ENCODE assay signal across 24 cellular contexts in the genomic region with DNA sequence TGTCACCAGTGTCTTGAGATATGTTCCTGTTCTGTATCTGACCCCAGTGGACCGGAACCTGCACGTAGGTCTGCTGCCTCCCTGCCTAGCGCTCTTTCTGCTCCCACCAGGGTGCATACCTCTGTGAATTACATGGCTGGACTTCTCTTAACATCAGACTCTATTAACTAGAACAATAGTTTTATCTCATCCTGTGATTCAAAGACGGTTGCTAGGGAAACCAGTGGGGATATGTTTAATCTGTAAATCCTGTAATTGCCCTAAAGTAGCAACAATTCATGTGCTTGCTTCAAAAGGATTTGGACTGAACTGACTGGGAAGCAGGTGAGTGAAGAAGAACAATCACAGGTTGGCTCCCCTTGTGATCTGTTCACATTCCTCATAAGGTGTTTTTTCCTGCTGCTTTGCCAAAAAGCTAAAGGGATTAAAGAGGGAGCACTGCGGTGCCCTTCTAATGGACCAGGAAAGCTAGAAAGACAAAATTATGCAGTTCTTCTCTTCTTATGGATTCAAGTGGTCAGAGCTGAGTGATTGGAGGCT. TPM values are rescaled to one million over a fixed set of nuclear protein-coding genes. Genes with fewer than 3 reads are reported as not detected.
A peak's percentile ranks its signal among the peaks of the same experiment; 100 is the strongest.
DNase-seq lines count a peak whose midpoint lies in the region; ATAC-seq and TF ChIP-seq lines count a peak whose summit lies in the region.
"Had no signal": no experiment of that assay in that cellular context is flagged by ENCODE, and none has a peak within 500 bp of the region (broad histone marks: within the 10 kb centered on the region; RNA-seq: fewer than 3 reads in every experiment).

No MANE protein-coding gene starts in this region.

- DNase-seq in activated CD4-positive, alpha-beta T cell treated with anti-CD3 and anti-CD28 coated beads, Interleukin-2, amount 10 ng/mL, durations not matched to agents 24 days and 14 days: peak; percentile 17
- DNase-seq in activated CD4-positive, alpha-beta T cell treated with anti-CD3 and anti-CD28 coated beads, Interleukin-2, amount 50 U/mL, for 48 hours: no peak
- DNase-seq in NCI-H345 treated with DMSO at 0.1 percent for 48 hours (lab: John Stamatoyannopoulos, UW; ENCODE audit: unreplicated experiment): peak; percentile 77
- peak; percentile 25 to 65 for DNase-seq in dermis microvascular lymphatic vessel endothelial cell (ENCODE audit: low read depth in 2 of 2)
- peak; percentile 69 for DNase-seq in retinal pigment epithelial cell (ENCODE audit: low read depth)
- no peak for DNase-seq in HuH-7.5 (ENCODE audit: low spot score)
- DNase-seq: activated CD4-positive, alpha-beta T cell treated with anti-CD3 and anti-CD28 coated beads for 36 hours; activated naive CD4-positive, alpha-beta T cell treated with Interleukin-2 at 50 U/mL for 16 hours; activated T-cell treated with anti-CD3 and anti-CD28 coated beads, Interleukin-2, amount 50 U/mL, for 24 hours; AML-193; amniotic stem cell; CD4-positive, alpha-beta memory T cell; left colon; NCI-H187; NCI-H510A; SK-N-SH; T-helper 2 cell had no signal

- H3K27ac Mint-ChIP-seq in activated CD4-positive, alpha-beta T cell treated with anti-CD3 and anti-CD28 coated beads, Interleukin-2, amount 10 ng/mL, durations not matched to agents 24 days and 14 days: no peak overlapping the region
- H3K27ac Mint-ChIP-seq: activated CD4-positive, alpha-beta T cell treated with anti-CD3 and anti-CD28 coated beads for 36 hours; activated T-cell treated with anti-CD3 and anti-CD28 coated beads, Interleukin-2, amount 50 U/mL, for 24 hours; CD4-positive, alpha-beta memory T cell; memory B cell; stimulated activated effector memory CD8-positive, alpha-beta T cell treated with anti-CD3 and anti-CD28 coated beads, Interleukin-12 subunit alpha, Interleukin-12 subunit beta, amount 100 ng/mL, for 72 hours had no signal

- no peaks in the 10 kb centered on the region for H3K4me1 Mint-ChIP-seq in activated CD4-positive, alpha-beta T cell treated with anti-CD3 and anti-CD28 coated beads, Interleukin-2, amount 10 ng/mL, durations not matched to agents 24 days and 14 days
- H3K4me1 Mint-ChIP-seq: activated CD4-positive, alpha-beta T cell treated with anti-CD3 and anti-CD28 coated beads for 36 hours; CD4-positive, alpha-beta memory T cell; memory B cell; stimulated activated effector memory CD8-positive, alpha-beta T cell treated with anti-CD3 and anti-CD28 coated beads, Interleukin-12 subunit alpha, Interleukin-12 subunit beta, amount 100 ng/mL, for 72 hours had no signal

- no peak overlapping the region for H3K4me3 ChIP-seq in retinal pigment epithelial cell (ENCODE audit: low read length)
- H3K4me3 ChIP-seq: K562, smooth muscle cell had no signal

- no peak for ATAC-seq in GM21447 (IDR thresholded peaks at IDR 0.05; ENCODE audit: unreplicated experiment)
- no peak for ATAC-seq in HG03097 (IDR thresholded peaks at IDR 0.05; ENCODE audit: low FRiP score, unreplicated experiment)
- ATAC-seq: activated CD4-positive, alpha-beta T cell treated with anti-CD3 and anti-CD28 coated beads for 36 hours; K562; left colon; stimulated activated effector memory CD8-positive, alpha-beta T cell treated with anti-CD3 and anti-CD28 coated beads, Interleukin-12 subunit alpha, Interleukin-12 subunit beta, amount 100 ng/mL, for 72 hours had no signal

- intact Hi-C loops in activated CD4-positive, alpha-beta T cell treated with anti-CD3 and anti-CD28 coated beads, Interleukin-2, amount 10 ng/mL, durations not matched to agents 24 days and 14 days (cut with micrococcal nuclease): no loop called here

- H3K27me3 Mint-ChIP-seq in activated CD4-positive, alpha-beta T cell treated with anti-CD3 and anti-CD28 coated beads, Interleukin-2, amount 10 ng/mL, durations not matched to agents 24 days and 14 days: peaks cover 2% of the 10 kb centered on the region

- no peak for TF ChIP-seq CTCF in retinal pigment epithelial cell (conservative IDR thresholded peaks at IDR 0.05; ENCODE audit: low read depth, low read length)

- no peak overlapping the region for H3K4me3 Mint-ChIP-seq in activated CD4-positive, alpha-beta T cell treated with anti-CD3 and anti-CD28 coated beads, Interleukin-2, amount 10 ng/mL, durations not matched to agents 24 days and 14 days
- H3K4me3 Mint-ChIP-seq: activated CD4-positive, alpha-beta T cell treated with anti-CD3 and anti-CD28 coated beads for 36 hours; activated T-cell treated with anti-CD3 and anti-CD28 coated beads, Interleukin-2, amount 50 U/mL, for 24 hours; CD4-positive, alpha-beta memory T cell; memory B cell; stimulated activated effector memory CD8-positive, alpha-beta T cell treated with anti-CD3 and anti-CD28 coated beads, Interleukin-12 subunit alpha, Interleukin-12 subunit beta, amount 100 ng/mL, for 72 hours had no signal

- H3K36me3 Mint-ChIP-seq in activated CD4-positive, alpha-beta T cell treated with anti-CD3 and anti-CD28 coated beads, Interleukin-2, amount 10 ng/mL, durations not matched to agents 24 days and 14 days (ENCODE audit: low read depth): no peaks in the 10 kb centered on the region
- H3K36me3 Mint-ChIP-seq: CD4-positive, alpha-beta memory T cell; memory B cell; stimulated activated effector memory CD8-positive, alpha-beta T cell treated with anti-CD3 and anti-CD28 coated beads, Interleukin-12 subunit alpha, Interleukin-12 subunit beta, amount 100 ng/mL, for 72 hours had no signal

- no peaks in the 10 kb centered on the region for H3K9me3 Mint-ChIP-seq in activated CD4-positive, alpha-beta T cell treated with anti-CD3 and anti-CD28 coated beads, Interleukin-2, amount 10 ng/mL, durations not matched to agents 24 days and 14 days
- H3K9me3 Mint-ChIP-seq: activated T-cell treated with anti-CD3 and anti-CD28 coated beads, Interleukin-2, amount 50 U/mL, for 24 hours; memory B cell; stimulated activated effector memory CD8-positive, alpha-beta T cell treated with anti-CD3 and anti-CD28 coated beads, Interleukin-12 subunit alpha, Interleukin-12 subunit beta, amount 100 ng/mL, for 72 hours had no signal

RNA-seq across cellular contexts. Expression of gene DIRAS3, which starts 52.6 kb away (rescaled TPM):
- total RNA-seq in activated CD4-positive, alpha-beta T cell treated with anti-CD3 and anti-CD28 coated beads, Interleukin-2, amount 10 ng/mL, durations not matched to agents 24 days and 14 days: not detected in 2 replicates
- total RNA-seq in dermis microvascular lymphatic vessel endothelial cell: 0.13 and 1.3 TPM in 2 replicates
- total RNA-seq: CD4-positive, alpha-beta memory T cell; MCF 10A had no signal

Comparison
In these comparisons a context has a peak if more than half of its experiments do, and no peak if none do; other contexts are left out.
1. DNase-seq: peak in activated CD4-positive, alpha-beta T cell treated with anti-CD3 and anti-CD28 coated beads, Interleukin-2, amount 10 ng/mL, durations not matched to agents 24 days and 14 days (single experiment), NCI-H345 treated with DMSO at 0.1 percent for 48 hours (single experiment), dermis microvascular lymphatic vessel endothelial cell (2 of 2) and retinal pigment epithelial cell (single experiment); none in activated CD4-positive, alpha-beta T cell treated with anti-CD3 and anti-CD28 coated beads, Interleukin-2, amount 50 U/mL, for 48 hours (0 of 2) and HuH-7.5 (single experiment).